Comparison of ENCODE assay signal across 9 cellular contexts in the genomic region with DNA sequence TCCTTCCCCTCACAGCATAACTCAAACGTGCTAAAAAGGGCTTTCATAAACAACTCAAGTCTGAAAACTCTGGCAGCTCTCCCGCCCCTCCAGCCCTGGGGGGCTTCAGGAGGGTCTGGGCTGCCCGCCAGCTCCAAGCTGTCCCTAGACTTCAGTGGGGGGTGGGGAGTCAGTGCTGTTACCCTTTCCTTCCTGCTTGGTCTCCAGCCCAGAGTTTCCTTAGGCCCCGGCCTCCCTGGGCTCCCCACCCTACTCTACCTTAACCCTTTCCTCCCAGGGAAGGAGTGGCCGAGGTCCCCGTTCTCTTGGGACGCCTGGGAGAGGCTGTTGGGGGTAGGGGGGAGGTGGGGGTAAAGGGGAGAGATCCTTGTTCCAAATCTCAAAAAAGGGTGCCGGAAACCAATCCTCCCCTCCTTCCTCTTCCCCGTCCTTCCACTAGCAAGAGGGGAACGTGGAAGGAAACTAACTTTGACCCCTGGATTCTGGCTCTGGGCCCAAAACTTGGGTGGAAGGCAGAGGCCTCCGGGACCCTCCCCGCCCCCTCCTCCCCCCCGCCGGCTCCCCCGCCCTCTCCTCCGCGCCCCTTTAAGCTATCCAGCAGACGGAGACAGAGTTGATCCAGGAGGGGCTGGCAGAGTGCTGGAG. TPM values are rescaled to one million over a fixed set of nuclear protein-coding genes. Genes with fewer than 3 reads are reported as not detected.
DNase-seq lines count a peak whose midpoint lies in the region; ATAC-seq and TF ChIP-seq lines count a peak whose summit lies in the region.
"Had no signal": no experiment of that assay in that cellular context is flagged by ENCODE, and none has a peak within 500 bp of the region (broad histone marks: within the 10 kb centered on the region; RNA-seq: fewer than 3 reads in every experiment).

No MANE protein-coding gene starts in this region.

- H3K36me3 ChIP-seq in CD8-positive, alpha-beta T cell (ENCODE audit: insufficient read depth, low read length), result no peaks in the 10 kb centered on the region
- no peaks in the 10 kb centered on the region for H3K36me3 ChIP-seq in parathyroid adenoma (ENCODE audit: control insufficient read depth, insufficient read depth, low read length)

- peaks cover 2% of the 10 kb centered on the region for H3K27me3 Mint-ChIP-seq in CD8-positive, alpha-beta T cell (ENCODE audit: low read depth)
- peaks cover 6 to 10% of the 10 kb centered on the region in 2 donors for H3K27me3 Mint-ChIP-seq in T-cell

- H3K9me3 ChIP-seq in CD8-positive, alpha-beta T cell (ENCODE audit: low read length), result no peaks in the 10 kb centered on the region
- H3K9me3 ChIP-seq in parathyroid adenoma (ENCODE audit: control insufficient read depth, low read length), result no peaks in the 10 kb centered on the region

- peaks cover 7% of the 10 kb centered on the region for H3K4me1 Mint-ChIP-seq in CD8-positive, alpha-beta T cell (ENCODE audit: low read depth)
- H3K4me1 Mint-ChIP-seq in T-cell, result peaks cover 6 to 10% (median 7%) of the 10 kb centered on the region in 3 donors

- H3K27ac ChIP-seq in CD8-positive, alpha-beta T cell (ENCODE audit: low read depth, low read length), result no peak overlapping the region
- H3K27ac ChIP-seq in parathyroid adenoma, result peak overlapping the region; percentile 8

- no peak overlapping the region for H3K27ac Mint-ChIP-seq in CD8-positive, alpha-beta T cell
- no peak overlapping the region for H3K27ac Mint-ChIP-seq in T-cell

- DNase-seq in CD8-positive, alpha-beta T cell, result no peak
- DNase-seq in T-cell (no peak), Right ventricle myocardium superior (peak; percentile 64), NCI-H1417 (lab: John Stamatoyannopoulos, UW) (no peak), kidney tubule cell (ENCODE audit: low spot score) (no peak), globus pallidus (ENCODE audit: low spot score) (no peak)
- DNase-seq: GF-D8 had no signal

- CTCF ChIA-PET in CD8-positive, alpha-beta T cell (lab: Charles Lee), result interaction anchor here (1.6 kb wide), 1 partner anchor 65 kb away, joined by 5 read pairs; no protein-coding TSS in a partner anchor
- CTCF ChIA-PET in T-cell (lab: Charles Lee), result interaction anchor here (0.6 to 1.2 kb wide), 6 partner anchors 33 to 242 kb away, joined by 3 to 8 read pairs (median 5); no protein-coding TSS in a partner anchor

- no peak overlapping the region for H3K4me3 ChIP-seq in CD8-positive, alpha-beta T cell (ENCODE audit: low read depth, low read length)
- peak overlapping the region; percentile 74 for H3K4me3 ChIP-seq in parathyroid adenoma (ENCODE audit: low read depth, low read length)

- intact Hi-C loops in CD8-positive, alpha-beta T cell (cut with DNase I, micrococcal nuclease), result no loop called here
- intact Hi-C loops in Right ventricle myocardium superior (cut with DNase I), result no loop called here

- no peak for TF ChIP-seq CTCF in CD8-positive, alpha-beta T cell (IDR thresholded peaks at IDR 0.05)
- TF ChIP-seq CTCF in parathyroid adenoma (IDR thresholded peaks at IDR 0.05), result no peak

- peaks cover 2% of the 10 kb centered on the region for H3K79me2 ChIP-seq in parathyroid adenoma

- H3K4me3 Mint-ChIP-seq in CD8-positive, alpha-beta T cell, result peak overlapping the region; percentile 73
- H3K4me3 Mint-ChIP-seq in T-cell, result peak overlapping the region in 2 of 3 donors; percentile 58 to 79

- H3K9ac ChIP-seq in parathyroid adenoma, result no peak overlapping the region

- H3K4me1 ChIP-seq in CD8-positive, alpha-beta T cell (ENCODE audit: insufficient read depth, low read length), result peaks cover 6% of the 10 kb centered on the region
- H3K4me1 ChIP-seq in parathyroid adenoma, result peaks cover 16% of the 10 kb centered on the region

- peak overlapping the region; percentile 93 for H2AFZ ChIP-seq in parathyroid adenoma

- H3K36me3 Mint-ChIP-seq in CD8-positive, alpha-beta T cell, result no peaks in the 10 kb centered on the region
- H3K36me3 Mint-ChIP-seq in T-cell, result no peaks in the 10 kb centered on the region

- no peaks in the 10 kb centered on the region for H3K9me3 Mint-ChIP-seq in CD8-positive, alpha-beta T cell
- no peaks in the 10 kb centered on the region for H3K9me3 Mint-ChIP-seq in T-cell

- H3K27me3 ChIP-seq in CD8-positive, alpha-beta T cell (ENCODE audit: insufficient read depth, low read length), result no peaks in the 10 kb centered on the region
- H3K27me3 ChIP-seq in parathyroid adenoma (ENCODE audit: control insufficient read depth, insufficient read depth, low read length), result no peaks in the 10 kb centered on the region

- no peak for ATAC-seq in CD8-positive, alpha-beta T cell
- ATAC-seq in T-cell (replicated peaks in 1 of 4), result no peak
- ATAC-seq in Right ventricle myocardium superior (ENCODE audit: poor library complexity), result peak; percentile 61
- ATAC-seq in HG03457 (IDR thresholded peaks at IDR 0.05; ENCODE audit: unreplicated experiment), result no peak

- POLR2A ChIA-PET in CD8-positive, alpha-beta T cell (lab: Charles Lee), result interaction anchor here (0.6 kb wide), 1 partner anchor 65 kb away, joined by 3 read pairs; no protein-coding TSS in a partner anchor
- POLR2A ChIA-PET in T-cell (lab: Charles Lee), result interaction anchor here in 1 of 2 donors (0.7 kb wide), 1 partner anchor 203 kb away, joined by 6 read pairs; a partner anchor contains a TSS

- H3K4me2 ChIP-seq in parathyroid adenoma (ENCODE audit: low read length), result peak overlapping the region; percentile 90

RNA-seq across cellular contexts. Expression of a gene that starts 0.4 kb away (rescaled TPM):
- under 1 TPM in 1 of 2 experiments, not detected in 1; 0.06 TPM for total RNA-seq in CD8-positive, alpha-beta T cell
- under 1 TPM; 0.28 to 0.95 (median 0.61) TPM for total RNA-seq in T-cell
- 8.8 TPM for total RNA-seq in Right ventricle myocardium superior

RNA-seq across cellular contexts. Expression of a gene that starts 30.4 kb away (rescaled TPM):
- total RNA-seq in CD8-positive, alpha-beta T cell, result not detected
- total RNA-seq in T-cell (under 1 TPM in 4 of 5 donors, not detected in 1; 0.16 to 0.82 (median 0.39) TPM), Right ventricle myocardium superior (25.6 TPM)

RNA-seq across cellular contexts. Expression of a gene that starts 31.0 kb away (rescaled TPM):
- total RNA-seq in CD8-positive, alpha-beta T cell, result 1 to 10 TPM; 1.1 to 1.6 TPM
- total RNA-seq in T-cell (10 to 100 TPM in 1 of 5 donors, 1 to 10 TPM in 4; 3.9 to 13.5 (median 5.0) TPM), Right ventricle myocardium superior (0.65 TPM)

RNA-seq across cellular contexts. Expression of a gene that starts 31.3 kb away (rescaled TPM):
- 100 to 1,000 TPM; 158 to 163 TPM for total RNA-seq in CD8-positive, alpha-beta T cell
- total RNA-seq in T-cell (100 to 1,000 TPM; 126 to 166 (median 146) TPM), Right ventricle myocardium superior (22.5 TPM)

RNA-seq across cellular contexts. Expression of a gene that starts 44.2 kb away (rescaled TPM):
- 10 to 100 TPM; 75.0 to 84.4 TPM for total RNA-seq in CD8-positive, alpha-beta T cell
- total RNA-seq in T-cell, result 100 to 1,000 TPM in 3 of 5 donors, 10 to 100 TPM in 2; 79.6 to 154 (median 109) TPM
- total RNA-seq in Right ventricle myocardium superior, result 84.7 TPM

Comparison
In these comparisons a context has a peak if more than half of its experiments do, and no peak if none do; other contexts are left out.
1. RNA of a gene that starts 30.4 kb away (total RNA-seq): 25.6 TPM in Right ventricle myocardium superior (single experiment); 0.16 to 0.82 TPM in T-cell and not detected in CD8-positive, alpha-beta T cell; every median in the first group is over 10 times any median in the second.